In the genomic region with DNA sequence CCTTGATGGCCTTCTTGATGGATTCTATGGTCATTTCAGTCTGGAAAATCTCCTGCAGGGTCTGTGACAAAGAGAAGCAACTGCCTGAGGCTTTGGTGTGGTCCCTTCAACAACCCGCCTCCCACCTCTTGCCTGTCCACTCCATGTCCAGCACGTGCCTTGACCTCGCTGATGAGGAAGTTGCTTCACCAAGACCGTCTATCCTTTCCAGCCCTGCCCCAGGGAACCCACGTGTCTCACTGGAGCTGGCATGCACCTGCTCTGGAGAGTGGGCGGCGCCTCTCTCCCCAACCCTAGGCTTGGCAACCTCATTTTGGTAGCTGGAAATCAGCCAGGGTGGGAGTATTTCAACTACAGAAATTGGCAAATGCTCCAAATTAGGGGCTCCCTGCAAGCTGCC, we compare ENCODE assay signal across 1 cellular context.
TF ChIP-seq lines count a peak whose summit lies in the region.

No MANE protein-coding gene starts in this region.

TF ChIP-seq in GM23338, 12 proteins besides CTCF, POLR2A, EP300 and RAD21 (continued from another document):
- TF ChIP-seq, protein P1, sequence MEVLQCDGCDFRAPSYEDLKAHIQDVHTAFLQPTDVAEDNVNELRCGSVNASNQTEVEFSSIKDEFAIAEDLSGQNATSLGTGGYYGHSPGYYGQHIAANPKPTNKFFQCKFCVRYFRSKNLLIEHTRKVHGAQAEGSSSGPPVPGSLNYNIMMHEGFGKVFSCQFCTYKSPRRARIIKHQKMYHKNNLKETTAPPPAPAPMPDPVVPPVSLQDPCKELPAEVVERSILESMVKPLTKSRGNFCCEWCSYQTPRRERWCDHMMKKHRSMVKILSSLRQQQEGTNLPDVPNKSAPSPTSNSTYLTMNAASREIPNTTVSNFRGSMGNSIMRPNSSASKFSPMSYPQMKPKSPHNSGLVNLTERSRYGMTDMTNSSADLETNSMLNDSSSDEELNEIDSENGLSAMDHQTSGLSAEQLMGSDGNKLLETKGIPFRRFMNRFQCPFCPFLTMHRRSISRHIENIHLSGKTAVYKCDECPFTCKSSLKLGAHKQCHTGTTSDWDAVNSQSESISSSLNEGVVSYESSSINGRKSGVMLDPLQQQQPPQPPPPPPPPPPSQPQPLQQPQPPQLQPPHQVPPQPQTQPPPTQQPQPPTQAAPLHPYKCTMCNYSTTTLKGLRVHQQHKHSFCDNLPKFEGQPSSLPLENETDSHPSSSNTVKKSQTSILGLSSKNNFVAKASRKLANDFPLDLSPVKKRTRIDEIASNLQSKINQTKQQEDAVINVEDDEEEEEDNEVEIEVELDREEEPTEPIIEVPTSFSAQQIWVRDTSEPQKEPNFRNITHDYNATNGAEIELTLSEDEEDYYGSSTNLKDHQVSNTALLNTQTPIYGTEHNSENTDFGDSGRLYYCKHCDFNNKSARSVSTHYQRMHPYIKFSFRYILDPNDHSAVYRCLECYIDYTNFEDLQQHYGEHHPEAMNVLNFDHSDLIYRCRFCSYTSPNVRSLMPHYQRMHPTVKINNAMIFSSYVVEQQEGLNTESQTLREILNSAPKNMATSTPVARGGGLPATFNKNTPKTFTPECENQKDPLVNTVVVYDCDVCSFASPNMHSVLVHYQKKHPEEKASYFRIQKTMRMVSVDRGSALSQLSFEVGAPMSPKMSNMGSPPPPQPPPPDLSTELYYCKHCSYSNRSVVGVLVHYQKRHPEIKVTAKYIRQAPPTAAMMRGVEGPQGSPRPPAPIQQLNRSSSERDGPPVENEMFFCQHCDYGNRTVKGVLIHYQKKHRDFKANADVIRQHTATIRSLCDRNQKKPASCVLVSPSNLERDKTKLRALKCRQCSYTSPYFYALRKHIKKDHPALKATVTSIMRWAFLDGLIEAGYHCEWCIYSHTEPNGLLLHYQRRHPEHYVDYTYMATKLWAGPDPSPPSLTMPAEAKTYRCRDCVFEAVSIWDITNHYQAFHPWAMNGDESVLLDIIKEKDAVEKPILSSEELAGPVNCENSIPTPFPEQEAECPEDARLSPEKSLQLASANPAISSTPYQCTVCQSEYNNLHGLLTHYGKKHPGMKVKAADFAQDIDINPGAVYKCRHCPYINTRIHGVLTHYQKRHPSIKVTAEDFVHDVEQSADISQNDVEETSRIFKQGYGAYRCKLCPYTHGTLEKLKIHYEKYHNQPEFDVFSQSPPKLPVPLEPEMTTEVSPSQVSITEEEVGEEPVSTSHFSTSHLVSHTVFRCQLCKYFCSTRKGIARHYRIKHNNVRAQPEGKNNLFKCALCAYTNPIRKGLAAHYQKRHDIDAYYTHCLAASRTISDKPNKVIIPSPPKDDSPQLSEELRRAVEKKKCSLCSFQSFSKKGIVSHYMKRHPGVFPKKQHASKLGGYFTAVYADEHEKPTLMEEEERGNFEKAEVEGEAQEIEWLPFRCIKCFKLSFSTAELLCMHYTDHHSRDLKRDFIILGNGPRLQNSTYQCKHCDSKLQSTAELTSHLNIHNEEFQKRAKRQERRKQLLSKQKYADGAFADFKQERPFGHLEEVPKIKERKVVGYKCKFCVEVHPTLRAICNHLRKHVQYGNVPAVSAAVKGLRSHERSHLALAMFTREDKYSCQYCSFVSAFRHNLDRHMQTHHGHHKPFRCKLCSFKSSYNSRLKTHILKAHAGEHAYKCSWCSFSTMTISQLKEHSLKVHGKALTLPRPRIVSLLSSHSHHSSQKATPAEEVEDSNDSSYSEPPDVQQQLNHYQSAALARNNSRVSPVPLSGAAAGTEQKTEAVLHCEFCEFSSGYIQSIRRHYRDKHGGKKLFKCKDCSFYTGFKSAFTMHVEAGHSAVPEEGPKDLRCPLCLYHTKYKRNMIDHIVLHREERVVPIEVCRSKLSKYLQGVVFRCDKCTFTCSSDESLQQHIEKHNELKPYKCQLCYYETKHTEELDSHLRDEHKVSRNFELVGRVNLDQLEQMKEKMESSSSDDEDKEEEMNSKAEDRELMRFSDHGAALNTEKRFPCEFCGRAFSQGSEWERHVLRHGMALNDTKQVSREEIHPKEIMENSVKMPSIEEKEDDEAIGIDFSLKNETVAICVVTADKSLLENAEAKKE (CRISPR knock-in tag; IDR thresholded peaks at IDR 0.05), result no peak
- TF ChIP-seq POLR2AphosphoS5 (IDR thresholded peaks at IDR 0.05; ENCODE audit: low read depth) (no peak), ZNF331 (CRISPR knock-in tag; IDR thresholded peaks at IDR 0.05; ENCODE audit: low read depth) (no peak), EZH2phosphoT487 (IDR thresholded peaks at IDR 0.05; ENCODE audit: unreplicated experiment) (no peak), ZNF114 (CRISPR knock-in tag; IDR thresholded peaks at IDR 0.05) (no peak), EZH2 (IDR thresholded peaks at IDR 0.05; ENCODE audit: low read depth, unreplicated experiment) (no peak), NANOG (IDR thresholded peaks at IDR 0.05; ENCODE audit: borderline replicate concordance) (no peak)
